ENCODE assay signal across 1 cellular context in the genomic region with DNA sequence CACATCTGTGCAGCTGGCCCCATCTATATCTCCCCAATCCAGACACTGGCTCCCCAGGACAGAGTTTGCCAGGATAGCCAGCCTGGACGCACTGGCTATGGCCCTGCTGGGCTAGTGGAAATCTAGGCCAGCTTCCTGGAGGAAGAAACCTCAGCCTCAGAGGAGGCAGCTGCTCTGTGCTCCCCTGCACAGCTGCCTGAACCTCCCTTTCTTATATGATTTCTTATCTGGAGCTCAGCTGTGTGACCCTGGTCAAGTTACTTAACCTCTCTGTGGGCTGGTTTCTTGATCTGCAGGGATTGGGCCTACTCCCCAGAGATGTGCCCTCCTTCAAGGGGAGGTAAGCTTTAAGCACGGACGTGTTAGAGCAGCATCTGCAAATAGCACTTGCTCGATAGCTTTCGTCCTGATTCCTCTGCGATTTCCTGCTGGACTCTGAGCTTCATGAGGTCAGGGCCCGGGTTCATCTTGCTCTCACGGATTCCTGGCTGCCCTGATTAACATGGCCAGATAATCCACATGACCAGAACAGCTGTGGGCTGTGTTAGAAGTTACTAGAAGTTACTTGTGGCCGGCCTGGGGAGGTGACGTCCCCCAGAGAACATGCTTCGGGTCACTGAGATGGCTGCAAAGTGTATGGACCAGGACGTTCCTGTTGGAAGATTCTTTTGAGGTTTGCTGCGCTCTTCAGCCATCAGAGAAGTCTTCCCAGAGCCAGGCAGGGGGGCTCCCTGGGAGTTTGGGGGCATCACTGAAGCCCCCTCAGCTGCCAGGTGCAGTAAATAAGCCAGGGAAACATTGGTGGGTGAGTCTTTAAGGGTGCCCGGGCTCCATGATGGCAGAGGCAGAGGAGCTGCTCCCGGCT.
TF ChIP-seq lines count a peak whose summit lies in the region.

No MANE protein-coding gene starts in this region.

TF ChIP-seq in HepG2, 621 proteins besides CTCF, POLR2A, EP300 and RAD21 (continued from another document and continues in another):
- TF ChIP-seq, protein P1, sequence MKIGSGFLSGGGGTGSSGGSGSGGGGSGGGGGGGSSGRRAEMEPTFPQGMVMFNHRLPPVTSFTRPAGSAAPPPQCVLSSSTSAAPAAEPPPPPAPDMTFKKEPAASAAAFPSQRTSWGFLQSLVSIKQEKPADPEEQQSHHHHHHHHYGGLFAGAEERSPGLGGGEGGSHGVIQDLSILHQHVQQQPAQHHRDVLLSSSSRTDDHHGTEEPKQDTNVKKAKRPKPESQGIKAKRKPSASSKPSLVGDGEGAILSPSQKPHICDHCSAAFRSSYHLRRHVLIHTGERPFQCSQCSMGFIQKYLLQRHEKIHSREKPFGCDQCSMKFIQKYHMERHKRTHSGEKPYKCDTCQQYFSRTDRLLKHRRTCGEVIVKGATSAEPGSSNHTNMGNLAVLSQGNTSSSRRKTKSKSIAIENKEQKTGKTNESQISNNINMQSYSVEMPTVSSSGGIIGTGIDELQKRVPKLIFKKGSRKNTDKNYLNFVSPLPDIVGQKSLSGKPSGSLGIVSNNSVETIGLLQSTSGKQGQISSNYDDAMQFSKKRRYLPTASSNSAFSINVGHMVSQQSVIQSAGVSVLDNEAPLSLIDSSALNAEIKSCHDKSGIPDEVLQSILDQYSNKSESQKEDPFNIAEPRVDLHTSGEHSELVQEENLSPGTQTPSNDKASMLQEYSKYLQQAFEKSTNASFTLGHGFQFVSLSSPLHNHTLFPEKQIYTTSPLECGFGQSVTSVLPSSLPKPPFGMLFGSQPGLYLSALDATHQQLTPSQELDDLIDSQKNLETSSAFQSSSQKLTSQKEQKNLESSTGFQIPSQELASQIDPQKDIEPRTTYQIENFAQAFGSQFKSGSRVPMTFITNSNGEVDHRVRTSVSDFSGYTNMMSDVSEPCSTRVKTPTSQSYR (CRISPR knock-in tag; IDR thresholded peaks at IDR 0.05; ENCODE audit: borderline replicate concordance) = no peak; the same call in 1 of the 2 replicates
- TF ChIP-seq, protein P2, sequence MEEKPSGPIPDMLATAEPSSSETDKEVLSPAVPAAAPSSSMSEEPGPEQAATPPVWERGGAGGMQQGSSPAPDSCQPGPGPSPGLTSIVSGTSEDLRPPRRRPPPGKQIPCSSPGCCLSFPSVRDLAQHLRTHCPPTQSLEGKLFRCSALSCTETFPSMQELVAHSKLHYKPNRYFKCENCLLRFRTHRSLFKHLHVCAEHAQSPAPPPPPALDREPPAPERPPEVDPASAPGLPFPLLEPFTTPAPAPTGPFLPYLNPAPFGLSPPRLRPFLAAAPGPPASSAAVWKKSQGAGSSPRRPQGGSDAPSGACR (CRISPR knock-in tag; IDR thresholded peaks at IDR 0.05) = no peak
- TF ChIP-seq HMGXB4 (CRISPR knock-in tag; IDR thresholded peaks at IDR 0.05; ENCODE audit: borderline replicate concordance in 1 of 2, low read depth in 1 of 2) (peak in 1 of 2 experiments; percentile 32; a peak in 1 of 4 replicates), CENPX (CRISPR knock-in tag; IDR thresholded peaks at IDR 0.05) (no peak), ZNF501 (CRISPR knock-in tag; IDR thresholded peaks at IDR 0.05) (peak; percentile 31; the same call in 1 of the 2 replicates), GATA4 (IDR thresholded peaks at IDR 0.05; ENCODE audit: borderline replicate concordance, low read depth) (no peak), ZNF432 (CRISPR knock-in tag; IDR thresholded peaks at IDR 0.05; ENCODE audit: borderline replicate concordance) (no peak), ZFP37 (CRISPR knock-in tag; IDR thresholded peaks at IDR 0.05; ENCODE audit: borderline replicate concordance) (0 out of 2 replicates have a peak, but pooled peaks have one; percentile 43), ZNF296 (CRISPR knock-in tag; conservative IDR thresholded peaks at IDR 0.05) (no peak), ZIK1 (CRISPR knock-in tag; IDR thresholded peaks at IDR 0.05; ENCODE audit: borderline replicate concordance, low read depth) (no peak), NFKB2 (CRISPR knock-in tag; IDR thresholded peaks at IDR 0.05; ENCODE audit: borderline replicate concordance) (no peak), ETV6 (CRISPR knock-in tag; conservative IDR thresholded peaks at IDR 0.05) (no peak), ZNF292 (CRISPR knock-in tag; IDR thresholded peaks at IDR 0.05; ENCODE audit: borderline replicate concordance, low read depth) (peak; percentile 56; the same call in 1 of the 2 replicates), RFX3 (CRISPR knock-in tag; IDR thresholded peaks at IDR 0.05) (no peak), NFIC (IDR thresholded peaks at IDR 0.05; ENCODE audit: low read length) (no peak), ZNF746 (CRISPR knock-in tag; IDR thresholded peaks at IDR 0.05) (peak; percentile 93; the same call in 1 of the 2 replicates), ZNF30 (CRISPR knock-in tag; IDR thresholded peaks at IDR 0.05) (no peak), TAF1 (CRISPR knock-in tag; IDR thresholded peaks at IDR 0.05) (peak; percentile 60), TRIM22 (IDR thresholded peaks at IDR 0.05) (no peak), RBAK (CRISPR knock-in tag; IDR thresholded peaks at IDR 0.05) (no peak), TP53 (CRISPR knock-in tag; conservative IDR thresholded peaks at IDR 0.05) (no peak; the same call in 1 of the 2 replicates), SAFB2 (CRISPR knock-in tag; IDR thresholded peaks at IDR 0.05; ENCODE audit: borderline replicate concordance, low read depth) (no peak), PHB2 (IDR thresholded peaks at IDR 0.05; ENCODE audit: partially characterized antibody) (no peak), GMEB1 (CRISPR knock-in tag; IDR thresholded peaks at IDR 0.05; ENCODE audit: borderline replicate concordance) (peak; percentile 39; the same call in 1 of the 2 replicates), CSRNP2 (CRISPR knock-in tag; conservative IDR thresholded peaks at IDR 0.05; ENCODE audit: low read depth) (no peak), TEAD3 (CRISPR knock-in tag; optimal IDR thresholded peaks at IDR 0.05; ENCODE audit: borderline replicate concordance) (peak; percentile 88), WIZ (CRISPR knock-in tag; IDR thresholded peaks at IDR 0.05) (no peak), ZNF850 (CRISPR knock-in tag; conservative IDR thresholded peaks at IDR 0.05) (no peak), KDM3A (CRISPR knock-in tag; IDR thresholded peaks at IDR 0.05; ENCODE audit: low read depth) (no peak), ZSCAN25 (CRISPR knock-in tag; IDR thresholded peaks at IDR 0.05) (peak; percentile 93), POLR2G (IDR thresholded peaks at IDR 0.05; ENCODE audit: low read depth, low read length) (peak; percentile 70), ZNF616 (CRISPR knock-in tag; IDR thresholded peaks at IDR 0.05; ENCODE audit: low read depth) (no peak), YEATS2 (CRISPR knock-in tag; IDR thresholded peaks at IDR 0.05; ENCODE audit: borderline replicate concordance) (peak; percentile 47; the same call in 1 of the 2 replicates), CHCHD3 (CRISPR knock-in tag; IDR thresholded peaks at IDR 0.05) (no peak), ZMYM4 (CRISPR knock-in tag; IDR thresholded peaks at IDR 0.05) (0 out of 2 replicates have a peak, but pooled peaks have one; percentile 18), ZFP1 (CRISPR knock-in tag; IDR thresholded peaks at IDR 0.05) (no peak), KDM6A (CRISPR knock-in tag; IDR thresholded peaks at IDR 0.05; ENCODE audit: low read depth) (0 out of 2 replicates have a peak, but pooled peaks have one; percentile 26), RELA (CRISPR knock-in tag; IDR thresholded peaks at IDR 0.05) (no peak), ZNF124 (CRISPR knock-in tag; IDR thresholded peaks at IDR 0.05) (peak; percentile 68), ZNF230 (CRISPR knock-in tag; IDR thresholded peaks at IDR 0.05) (no peak), ZNF749 (CRISPR knock-in tag; IDR thresholded peaks at IDR 0.05; ENCODE audit: borderline replicate concordance) (0 out of 2 replicates have a peak, but pooled peaks have one; percentile 31), MIER3 (CRISPR knock-in tag; IDR thresholded peaks at IDR 0.05; ENCODE audit: borderline replicate concordance) (peak; percentile 77; the same call in 1 of the 2 replicates), PLRG1 (conservative IDR thresholded peaks at IDR 0.05) (no peak), CCAR2 (optimal IDR thresholded peaks at IDR 0.05; ENCODE audit: low read depth, low read length) (peak; percentile 63), SRF (IDR thresholded peaks at IDR 0.05; ENCODE audit: low read depth, low read length) (no peak), ZNF546 (CRISPR knock-in tag; conservative IDR thresholded peaks at IDR 0.05) (no peak), MEF2D (CRISPR knock-in tag; IDR thresholded peaks at IDR 0.05) (peak; percentile 75; the same call in 1 of the 2 replicates), ZNF160 (CRISPR knock-in tag; IDR thresholded peaks at IDR 0.05) (0 out of 2 replicates have a peak, but pooled peaks have one; percentile 43), TMF1 (CRISPR knock-in tag; IDR thresholded peaks at IDR 0.05; ENCODE audit: low read depth) (no peak), ZNF317 (CRISPR knock-in tag; IDR thresholded peaks at IDR 0.05) (no peak), ZNF747 (CRISPR knock-in tag; IDR thresholded peaks at IDR 0.05; ENCODE audit: borderline replicate concordance) (no peak), ZZZ3 (CRISPR knock-in tag; IDR thresholded peaks at IDR 0.05; ENCODE audit: borderline replicate concordance) (no peak), ZNF383 (CRISPR knock-in tag; IDR thresholded peaks at IDR 0.05; ENCODE audit: borderline replicate concordance) (no peak)
- TF ChIP-seq, protein P3, sequence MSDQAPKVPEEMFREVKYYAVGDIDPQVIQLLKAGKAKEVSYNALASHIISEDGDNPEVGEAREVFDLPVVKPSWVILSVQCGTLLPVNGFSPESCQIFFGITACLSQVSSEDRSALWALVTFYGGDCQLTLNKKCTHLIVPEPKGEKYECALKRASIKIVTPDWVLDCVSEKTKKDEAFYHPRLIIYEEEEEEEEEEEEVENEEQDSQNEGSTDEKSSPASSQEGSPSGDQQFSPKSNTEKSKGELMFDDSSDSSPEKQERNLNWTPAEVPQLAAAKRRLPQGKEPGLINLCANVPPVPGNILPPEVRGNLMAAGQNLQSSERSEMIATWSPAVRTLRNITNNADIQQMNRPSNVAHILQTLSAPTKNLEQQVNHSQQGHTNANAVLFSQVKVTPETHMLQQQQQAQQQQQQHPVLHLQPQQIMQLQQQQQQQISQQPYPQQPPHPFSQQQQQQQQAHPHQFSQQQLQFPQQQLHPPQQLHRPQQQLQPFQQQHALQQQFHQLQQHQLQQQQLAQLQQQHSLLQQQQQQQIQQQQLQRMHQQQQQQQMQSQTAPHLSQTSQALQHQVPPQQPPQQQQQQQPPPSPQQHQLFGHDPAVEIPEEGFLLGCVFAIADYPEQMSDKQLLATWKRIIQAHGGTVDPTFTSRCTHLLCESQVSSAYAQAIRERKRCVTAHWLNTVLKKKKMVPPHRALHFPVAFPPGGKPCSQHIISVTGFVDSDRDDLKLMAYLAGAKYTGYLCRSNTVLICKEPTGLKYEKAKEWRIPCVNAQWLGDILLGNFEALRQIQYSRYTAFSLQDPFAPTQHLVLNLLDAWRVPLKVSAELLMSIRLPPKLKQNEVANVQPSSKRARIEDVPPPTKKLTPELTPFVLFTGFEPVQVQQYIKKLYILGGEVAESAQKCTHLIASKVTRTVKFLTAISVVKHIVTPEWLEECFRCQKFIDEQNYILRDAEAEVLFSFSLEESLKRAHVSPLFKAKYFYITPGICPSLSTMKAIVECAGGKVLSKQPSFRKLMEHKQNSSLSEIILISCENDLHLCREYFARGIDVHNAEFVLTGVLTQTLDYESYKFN (CRISPR knock-in tag; conservative IDR thresholded peaks at IDR 0.05) = peak; percentile 76
- TF ChIP-seq, protein P4, sequence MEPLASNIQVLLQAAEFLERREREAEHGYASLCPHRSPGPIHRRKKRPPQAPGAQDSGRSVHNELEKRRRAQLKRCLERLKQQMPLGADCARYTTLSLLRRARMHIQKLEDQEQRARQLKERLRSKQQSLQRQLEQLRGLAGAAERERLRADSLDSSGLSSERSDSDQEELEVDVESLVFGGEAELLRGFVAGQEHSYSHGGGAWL (CRISPR knock-in tag; IDR thresholded peaks at IDR 0.05) = 0 out of 2 replicates have a peak, but pooled peaks have one; percentile 41
